In genomic region chr1:10938741-10939417, GRCh38 we compare ENCODE assay signal across 20 cellular contexts.
DNase-seq lines count a peak whose midpoint lies in the region; ATAC-seq, FAIRE-seq and TF ChIP-seq lines count a peak whose summit lies in the region.
"Had no signal": no experiment of that assay in that cellular context is flagged by ENCODE, and none has a peak within 500 bp of the region (broad histone marks: within the 10 kb centered on the region; RNA-seq: fewer than 3 reads in every experiment).

No MANE protein-coding gene starts in this region.

- no peaks in the 10 kb centered on the region for H3K79me2 ChIP-seq in OCI-LY7 (ENCODE audit: insufficient read depth, low read depth, low read length)

- H3K9me3 ChIP-seq in BLaER1, result no peaks in the 10 kb centered on the region
- H3K9me3 ChIP-seq in OCI-LY7 (ENCODE audit: low read length), result no peaks in the 10 kb centered on the region
- no peaks in the 10 kb centered on the region for H3K9me3 ChIP-seq in heart right ventricle
- H3K9me3 ChIP-seq: A549, SK-N-SH had no signal

- H3K9me2 ChIP-seq in OCI-LY7 (ENCODE audit: insufficient read depth, low read length), result no peaks in the 10 kb centered on the region
- H3K9me2 ChIP-seq: SK-N-SH had no signal

- no peak for FAIRE-seq in GM12892 (lab: Jason Lieb, UNC)
- FAIRE-seq: A549 had no signal

- no peak for TF ChIP-seq POLR2A in GM12892 (IDR thresholded peaks at IDR 0.05; ENCODE audit: low read depth, low read length)

- POLR2A ChIA-PET in OCI-LY7 (lab: Charles Lee), result no interaction called here

- H3K27me3 ChIP-seq in BLaER1 (peaks cover 41% of the 10 kb centered on the region), heart right ventricle (peaks cover 0 to 22% (median 5%) of the 10 kb centered on the region in 7 donors)

- H3K36me3 ChIP-seq in BLaER1, result no peaks in the 10 kb centered on the region
- no peaks in the 10 kb centered on the region for H3K36me3 ChIP-seq in OCI-LY7 (ENCODE audit: insufficient read depth, low read length)
- no peaks in the 10 kb centered on the region for H3K36me3 ChIP-seq in heart right ventricle

- H3K4me3 ChIP-seq in BLaER1 (no peak overlapping the region), OCI-LY7 (ENCODE audit: low read depth, low read length, poor library complexity, severe bottlenecking) (no peak overlapping the region), heart right ventricle (no peak overlapping the region)
- H3K4me3 ChIP-seq: A549 had no signal

- BruUV-seq in OCI-LY7 (replicated peaks; lab: Mats Ljungman, UMichigan), result no TSS peak

- H4K20me1 ChIP-seq in BLaER1 (peaks cover 42% of the 10 kb centered on the region), OCI-LY7 (ENCODE audit: insufficient read depth, low read length) (no peaks in the 10 kb centered on the region)

- no peak for TF ChIP-seq CTCF in OCI-LY7 (conservative IDR thresholded peaks at IDR 0.05; ENCODE audit: low read length)
- no peak for TF ChIP-seq CTCF in heart right ventricle (IDR thresholded peaks at IDR 0.05)

- DNase-seq in GM12892 (ENCODE audit: insufficient read length) (peak; percentile 15), OCI-LY7 (ENCODE audit: low spot score) (no peak), left kidney (ENCODE audit: low read depth, low spot score) (peak; percentile 78), heart right ventricle (no peak), T-helper 1 cell (no peak)
- DNase-seq: DMS 273 treated with DMSO at 0.1 percent for 48 hours; DMS79 treated with DMSO at 0.1 percent for 48 hours; GOT3; NCI-H1092 treated with DMSO at 0.1 percent for 48 hours; NCI-H1436 treated with DMSO at 0.1 percent for 48 hours; NCI-H1930; NCI-H2227 treated with DMSO at 0.1 percent for 48 hours; NCI-H510A; NK-92 treated with Interleukin-12 subunit alpha and Interleukin-12 subunit beta, amount 100 ng/mL, for 24 hours; SIG-M5; SK-N-SH had no signal

- WGBS in heart right ventricle, 2 donors, result 87% methylated on average over 17 of the region's 17 CpGs

- no peak overlapping the region for H2AFZ ChIP-seq in OCI-LY7 (ENCODE audit: low read length)

- H3K27ac ChIP-seq in BLaER1 (no peak overlapping the region; the same call in 1 of the 2 replicates), OCI-LY7 (ENCODE audit: low read depth, low read length, poor library complexity, severe bottlenecking) (no peak overlapping the region), heart right ventricle (no peak overlapping the region)
- H3K27ac ChIP-seq: A549 had no signal

- no peak overlapping the region for H3K9ac ChIP-seq in BLaER1
- H3K9ac ChIP-seq: SK-N-SH had no signal

- CTCF ChIA-PET in OCI-LY7 (lab: Charles Lee; ENCODE audit: unreplicated experiment), result no interaction called here

- H3K4me2 ChIP-seq in BLaER1 (peak overlapping the region; percentile 79), OCI-LY7 (ENCODE audit: low read length) (peak overlapping the region; percentile 60; the same call in 1 of the 2 replicates)
- H3K4me2 ChIP-seq: A549, SK-N-SH had no signal

- H3K4me1 ChIP-seq in BLaER1, result peaks cover 60% of the 10 kb centered on the region
- H3K4me1 ChIP-seq in OCI-LY7 (ENCODE audit: insufficient read depth, low read length, poor library complexity, severe bottlenecking), result peaks cover 52% of the 10 kb centered on the region
- peaks cover 0 to 23% (median 8%) of the 10 kb centered on the region in 9 donors for H3K4me1 ChIP-seq in heart right ventricle

- intact Hi-C loops in OCI-LY7 (cut with micrococcal nuclease; ENCODE audit: unreplicated experiment) (no loop called here), heart right ventricle (cut with DNase I) (no loop called here)

- ATAC-seq in GM18909 (IDR thresholded peaks at IDR 0.05; ENCODE audit: poor library complexity, unreplicated experiment), result no peak
- ATAC-seq in heart right ventricle, result no peak
- ATAC-seq: A549, Panc1 had no signal

Comparison
In these comparisons a context has a peak if more than half of its experiments do, and no peak if none do; other contexts are left out.
1. DNase-seq: peak in GM12892 (single experiment) and left kidney (single experiment); none in OCI-LY7 (single experiment), heart right ventricle (0 of 2) and T-helper 1 cell (0 of 5).